ENCODE assay signal across 8 cellular contexts in genomic region chr9:6681957-6682501, GRCh38. TPM values are rescaled to one million over a fixed set of nuclear protein-coding genes. Genes with fewer than 3 reads are reported as not detected.
DNase-seq lines count a peak whose midpoint lies in the region; ATAC-seq and TF ChIP-seq lines count a peak whose summit lies in the region.

No MANE protein-coding gene starts in this region.

- ATAC-seq in T-helper 17 cell = peak; percentile 7
- no peak for ATAC-seq in sciatic nerve
- no peak for ATAC-seq in HG03460 (IDR thresholded peaks at IDR 0.05; ENCODE audit: unreplicated experiment)
- ATAC-seq in HG02885 (IDR thresholded peaks at IDR 0.05; ENCODE audit: poor library complexity, unreplicated experiment) = no peak
- ATAC-seq in GM21381 (IDR thresholded peaks at IDR 0.05; ENCODE audit: unreplicated experiment) = no peak

- H3K4me3 ChIP-seq in HEK293 (ENCODE audit: low read depth, low read length) (peak overlapping the region; percentile 99), fibroblast of villous mesenchyme (ENCODE audit: low read depth, low read length) (peak overlapping the region; percentile 94)

- DNase-seq in T-helper 17 cell = no peak
- no peak for DNase-seq in fibroblast of villous mesenchyme (ENCODE audit: low read depth)
- DNase-seq in sciatic nerve (ENCODE audit: low spot score) = peak; percentile 60
- no peak for DNase-seq in stimulated activated naive CD4-positive, alpha-beta T cell (lab: John Stamatoyannopoulos, UW)

- peaks cover 0 to 7% of the 10 kb centered on the region in 2 experiments; a peak in 1 of 3 replicates for H3K36me3 ChIP-seq in HEK293 (ENCODE audit: control insufficient read depth in 2 of 2, insufficient read depth in 1 of 2, low read length in 2 of 2)

- H3K4me3 Mint-ChIP-seq in T-helper 17 cell = peak overlapping the region; percentile 92

- H3K36me3 Mint-ChIP-seq in T-helper 17 cell (ENCODE audit: low read depth) = no peaks in the 10 kb centered on the region

- peak overlapping the region; percentile 98 for H3K27ac Mint-ChIP-seq in T-helper 17 cell

- CTCF ChIA-PET in HEK293 (lab: Yijun Ruan, JAX) = interaction anchor here (0.6 to 1.3 kb wide), 3 partner anchors 15 to 587 kb away, joined by 3 to 5 read pairs (median 3); no protein-coding TSS in a partner anchor

- no peaks in the 10 kb centered on the region for H3K4me1 ChIP-seq in HEK293 (ENCODE audit: control insufficient read depth, insufficient read depth, low read length)

- H3K27ac ChIP-seq in HEK293 (ENCODE audit: extremely low read depth, low read depth, low read length) = peak overlapping the region; percentile 93

- H3K9me3 ChIP-seq in HEK293 (ENCODE audit: control insufficient read depth, insufficient read depth, low read depth, low read length) (no peaks in the 10 kb centered on the region), T-helper 17 cell (ENCODE audit: control insufficient read depth, low read length, poor library complexity, severe bottlenecking) (no peaks in the 10 kb centered on the region)

- TF ChIP-seq CTCF in HEK293 (tag by site-specific recombination; IDR thresholded peaks at IDR 0.05) (no peak), fibroblast of villous mesenchyme (IDR thresholded peaks at IDR 0.05; ENCODE audit: insufficient read depth, low read depth, low read length) (no peak)

- POLR2A ChIA-PET in HEK293 (lab: Yijun Ruan, JAX) = interaction anchor here (0.7 to 2.2 kb wide), 13 partner anchors 8 to 1050 kb away, joined by 3 to 17 read pairs (median 4); partner anchors contain the start of gene KDM4C

- peaks cover 21% of the 10 kb centered on the region for H3K4me1 Mint-ChIP-seq in T-helper 17 cell

- intact Hi-C loops in sciatic nerve (cut with DNase I) = no loop called here

- no peaks in the 10 kb centered on the region for H3K27me3 Mint-ChIP-seq in T-helper 17 cell

TF ChIP-seq in HEK293, 187 proteins besides CTCF, POLR2A, EP300 and RAD21:
- peak; percentile 94 for TF ChIP-seq ZNF121 (tag by site-specific recombination; IDR thresholded peaks at IDR 0.05)
- TF ChIP-seq ZNF530 (tag by site-specific recombination; IDR thresholded peaks at IDR 0.05; ENCODE audit: low read depth) = no peak
- peak; percentile 66 for TF ChIP-seq ZNF335 (tag by site-specific recombination; conservative IDR thresholded peaks at IDR 0.05)
- 0 out of 2 replicates have a peak, but pooled peaks have one; percentile 8 for TF ChIP-seq ZBTB8A (tag by site-specific recombination; IDR thresholded peaks at IDR 0.05)
- 0 out of 2 replicates have a peak, but pooled peaks have one; percentile 5 for TF ChIP-seq GLI4 (tag by site-specific recombination; IDR thresholded peaks at IDR 0.05)

RNA-seq across cellular contexts. Expression of gene GLDC, which starts 36.5 kb away (rescaled TPM):
- total RNA-seq in T-helper 17 cell (1 to 10 TPM in 1 of 2 donors, not detected in 1; 1.1 TPM), fibroblast of villous mesenchyme (0.32 and 0.43 TPM in 2 replicates), sciatic nerve (35.6 TPM)

Comparison
In these comparisons a context has a peak if more than half of its experiments do, and no peak if none do; other contexts are left out.
1. RNA of gene GLDC, which starts 36.5 kb away (total RNA-seq): 35.6 TPM in sciatic nerve (single experiment); 1.1 TPM in T-helper 17 cell and 0.32 to 0.43 TPM in fibroblast of villous mesenchyme; every median in the first group is over 10 times any median in the second.